20 cellular contexts compared by ENCODE assay signal in genomic region chr14:98954347-98955000, GRCh38.
A peak's percentile ranks its signal among the peaks of the same experiment; 100 is the strongest.
DNase-seq lines count a peak whose midpoint lies in the region; ATAC-seq and TF ChIP-seq lines count a peak whose summit lies in the region.
"Had no signal": no experiment of that assay in that cellular context is flagged by ENCODE, and none has a peak within 500 bp of the region (broad histone marks: within the 10 kb centered on the region; RNA-seq: fewer than 3 reads in every experiment).

No MANE protein-coding gene starts in this region.

- no peak overlapping the region for H4K91ac ChIP-seq in H9 (ENCODE audit: insufficient read length, low read depth, low read length)

- H2BK5ac ChIP-seq in H9 (ENCODE audit: insufficient read length, low read length), result no peak overlapping the region

- intact Hi-C loops in activated CD8-positive, alpha-beta T cell treated with anti-CD3 and anti-CD28 coated beads for 36 hours (cut with micrococcal nuclease), result no loop called here
- intact Hi-C loops in esophagus muscularis mucosa (cut with DNase I) (no loop called here), spleen (cut with DNase I; ENCODE audit: low total_unique reads) (no loop called here)

- CTCF ChIA-PET in activated CD8-positive, alpha-beta T cell treated with anti-CD3 and anti-CD28 coated beads, Interleukin-2, amount 10 ng/mL, durations not matched to agents 7 days and 5 days (lab: Charles Lee), result interaction anchor here (1.4 kb wide), 1 partner anchor 11 kb away, joined by 3 read pairs; no protein-coding TSS in a partner anchor
- CTCF ChIA-PET in activated CD8-positive, alpha-beta T cell treated with anti-CD3 and anti-CD28 coated beads for 36 hours (lab: Charles Lee), result interaction anchor here (1.1 kb wide), 1 partner anchor 12 kb away, joined by 3 read pairs; no protein-coding TSS in a partner anchor

- no peak overlapping the region for H3K4me2 ChIP-seq in H9 (ENCODE audit: insufficient read depth, insufficient read length, low read length)
- H3K4me2 ChIP-seq: GM23338, PC-9 had no signal

- no peak overlapping the region for H4K5ac ChIP-seq in H9 (ENCODE audit: insufficient read length, low read depth, low read length)

- TF ChIP-seq POLR2A in esophagus muscularis mucosa (IDR thresholded peaks at IDR 0.05; ENCODE audit: low read depth), result no peak
- TF ChIP-seq POLR2A in spleen (IDR thresholded peaks at IDR 0.05), result no peak

- DNase-seq in activated CD8-positive, alpha-beta T cell treated with anti-CD3 and anti-CD28 coated beads, Interleukin-2, amount 10 ng/mL, durations not matched to agents 7 days and 5 days, result peak; percentile 14
- DNase-seq in activated CD8-positive, alpha-beta T cell treated with anti-CD3 and anti-CD28 coated beads for 36 hours, result no peak
- peak; percentile 8 for DNase-seq in H9
- DNase-seq in esophagus muscularis mucosa (ENCODE audit: extremely low spot score), result peak; percentile 60
- DNase-seq in spleen, result peak; percentile 54
- DNase-seq in hippocampal formation (lab: John Stamatoyannopoulos, UW), result no peak
- DNase-seq in NCI-H1694 treated with DMSO at 0.1 percent for 48 hours (lab: John Stamatoyannopoulos, UW), result no peak
- no peak for DNase-seq in mucosa of gallbladder (ENCODE audit: low spot score)
- DNase-seq: CD4-positive, alpha-beta T cell; GF-D8; Karpas-422; MG63; NCI-H1105 treated with DMSO at 0.1 percent for 48 hours; NCI-H187; NCI-H2227 treated with DMSO at 0.1 percent for 48 hours; NCI-H524; PC-9 had no signal

- H3K4me3 ChIP-seq in esophagus muscularis mucosa (no peak overlapping the region), spleen (no peak overlapping the region)
- H3K4me3 ChIP-seq: GM23338, MG63, PC-9, SJSA1 had no signal

- no peaks in the 10 kb centered on the region for H3K4me1 ChIP-seq in H9 (ENCODE audit: insufficient read depth, low read length)
- H3K4me1 ChIP-seq in esophagus muscularis mucosa, result peaks cover 0 to 7% (median 0%) of the 10 kb centered on the region in 4 donors
- H3K4me1 ChIP-seq in spleen, result peaks cover 0 to 4% (median 0%) of the 10 kb centered on the region in 6 donors

- no peak overlapping the region for H3K56ac ChIP-seq in H9 (ENCODE audit: insufficient read length, low read depth, low read length)

- no peak overlapping the region for H3K4me3 Mint-ChIP-seq in activated CD8-positive, alpha-beta T cell treated with anti-CD3 and anti-CD28 coated beads, Interleukin-2, amount 10 ng/mL, durations not matched to agents 7 days and 5 days
- no peak overlapping the region for H3K4me3 Mint-ChIP-seq in activated CD8-positive, alpha-beta T cell treated with anti-CD3 and anti-CD28 coated beads for 36 hours
- H3K4me3 Mint-ChIP-seq in H9, result no peak overlapping the region
- H3K4me3 Mint-ChIP-seq: CD4-positive, alpha-beta T cell; GM23338; IgD-negative memory B cell had no signal

- no peak for ATAC-seq in activated CD8-positive, alpha-beta T cell treated with anti-CD3 and anti-CD28 coated beads, Interleukin-2, amount 10 ng/mL, durations not matched to agents 7 days and 5 days
- no peak for ATAC-seq in activated CD8-positive, alpha-beta T cell treated with anti-CD3 and anti-CD28 coated beads for 36 hours
- ATAC-seq: GM23338 had no signal

- H2AK5ac ChIP-seq in H9 (ENCODE audit: insufficient read length, low read length), result no peak overlapping the region

- H2BK20ac ChIP-seq in H9 (ENCODE audit: low read depth, low read length, poor library complexity, severe bottlenecking), result no peak overlapping the region

- no peak overlapping the region for H3K14ac ChIP-seq in H9 (ENCODE audit: insufficient read depth, low read length)

- H3K23ac ChIP-seq in H9 (ENCODE audit: insufficient read length, low read depth, low read length), result no peak overlapping the region

- H3K36me3 ChIP-seq in esophagus muscularis mucosa (no peaks in the 10 kb centered on the region), spleen (no peaks in the 10 kb centered on the region)
- H3K36me3 ChIP-seq: MG63, SJSA1 had no signal

- no peak overlapping the region for H2AFZ ChIP-seq in H9 (ENCODE audit: low read length)
- H2AFZ ChIP-seq: PC-9 had no signal

- H3K9me3 ChIP-seq in H9 (ENCODE audit: control insufficient read depth, low read depth, low read length) (no peaks in the 10 kb centered on the region), esophagus muscularis mucosa (no peaks in the 10 kb centered on the region), spleen (no peaks in the 10 kb centered on the region)
- H3K9me3 ChIP-seq: MG63, SJSA1 had no signal

- no CpG with 5 or more reads among the region's 10 CpGs for WGBS in H9 (ENCODE audit: extremely low coverage, insufficient read length, low lambda C conversion rate)
- 85% methylated on average over 10 of the region's 10 CpGs for WGBS in esophagus muscularis mucosa
- 90 to 95% (median 92%) methylated on average over 10 of the region's 10 CpGs for WGBS in spleen, 5 donors

- H3K9me3 Mint-ChIP-seq in activated CD8-positive, alpha-beta T cell treated with anti-CD3 and anti-CD28 coated beads, Interleukin-2, amount 10 ng/mL, durations not matched to agents 7 days and 5 days (ENCODE audit: insufficient read depth), result no peaks in the 10 kb centered on the region
- H3K9me3 Mint-ChIP-seq in activated CD8-positive, alpha-beta T cell treated with anti-CD3 and anti-CD28 coated beads for 36 hours, result no peaks in the 10 kb centered on the region
- no peaks in the 10 kb centered on the region for H3K9me3 Mint-ChIP-seq in H9
- H3K9me3 Mint-ChIP-seq: CD4-positive, alpha-beta T cell; GM23338 had no signal

- no peaks in the 10 kb centered on the region for H3K79me1 ChIP-seq in H9 (ENCODE audit: insufficient read depth, low read depth, low read length, poor library complexity, severe bottlenecking)

- TF ChIP-seq EP300 in esophagus muscularis mucosa (IDR thresholded peaks at IDR 0.05), result no peak

- no peaks in the 10 kb centered on the region for H3K27me3 Mint-ChIP-seq in activated CD8-positive, alpha-beta T cell treated with anti-CD3 and anti-CD28 coated beads, Interleukin-2, amount 10 ng/mL, durations not matched to agents 7 days and 5 days (ENCODE audit: low read depth)
- no peaks in the 10 kb centered on the region for H3K27me3 Mint-ChIP-seq in activated CD8-positive, alpha-beta T cell treated with anti-CD3 and anti-CD28 coated beads for 36 hours
- no peaks in the 10 kb centered on the region for H3K27me3 Mint-ChIP-seq in H9 (ENCODE audit: low read depth)
- H3K27me3 Mint-ChIP-seq: CD4-positive, alpha-beta T cell; IgD-negative memory B cell had no signal

- H4K8ac ChIP-seq in H9 (replicated peaks; ENCODE audit: insufficient read length, low read depth, low read length), result no peak overlapping the region

- no peak overlapping the region for H3K4ac ChIP-seq in H9 (ENCODE audit: low read depth, low read length)

- H4K20me1 ChIP-seq in H9 (ENCODE audit: control insufficient read depth, insufficient read depth, insufficient read length), result no peaks in the 10 kb centered on the region

- H3K27me3 ChIP-seq in H9 (ENCODE audit: insufficient read depth, low read length) (no peaks in the 10 kb centered on the region; the same call in 1 of the 2 replicates), esophagus muscularis mucosa (peaks cover 0 to 11% (median 0%) of the 10 kb centered on the region in 4 donors), spleen (replicated peaks in 1 of 7) (no peaks in the 10 kb centered on the region)
- H3K27me3 ChIP-seq: MG63, SJSA1 had no signal

- TF ChIP-seq CTCF in activated CD8-positive, alpha-beta T cell treated with anti-CD3 and anti-CD28 coated beads for 36 hours (IDR thresholded peaks at IDR 0.05), result no peak
- TF ChIP-seq CTCF in H9 (conservative IDR thresholded peaks at IDR 0.05) (no peak), esophagus muscularis mucosa (IDR thresholded peaks at IDR 0.05) (no peak), spleen (IDR thresholded peaks at IDR 0.05 in 8 of 11, conservative IDR thresholded peaks at IDR 0.05 in 3 of 11) (no peak)

- H3K9ac ChIP-seq in H9 (ENCODE audit: extremely low read depth, insufficient read length, low read length), result no peak overlapping the region

- POLR2A ChIA-PET in activated CD8-positive, alpha-beta T cell treated with anti-CD3 and anti-CD28 coated beads, Interleukin-2, amount 10 ng/mL, durations not matched to agents 7 days and 5 days (lab: Charles Lee), result no interaction called here
- POLR2A ChIA-PET in activated CD8-positive, alpha-beta T cell treated with anti-CD3 and anti-CD28 coated beads for 36 hours (lab: Charles Lee), result interaction anchor here (1.6 kb wide), 1 partner anchor 13 kb away, joined by 3 read pairs; no protein-coding TSS in a partner anchor

- no peaks in the 10 kb centered on the region for H3K79me2 ChIP-seq in H9 (ENCODE audit: insufficient read depth, low read length)

- H2BK15ac ChIP-seq in H9 (ENCODE audit: low read depth, low read length), result no peak overlapping the region

- H3K23me2 ChIP-seq in H9 (ENCODE audit: insufficient read length, low read depth, low read length, poor library complexity, severe bottlenecking), result no peaks in the 10 kb centered on the region

- no peak overlapping the region for H2BK12ac ChIP-seq in H9 (ENCODE audit: insufficient read length, low read depth, low read length)

- H3K18ac ChIP-seq in H9 (ENCODE audit: insufficient read length, low read depth, low read length), result no peak overlapping the region

- H3K27ac ChIP-seq in H9 (ENCODE audit: insufficient read length, low read depth, low read length) (no peak overlapping the region), esophagus muscularis mucosa (replicated peaks in 1 of 4) (peak overlapping the region in 1 of 4 donors; percentile 3), spleen (no peak overlapping the region)
- H3K27ac ChIP-seq: PC-9, SJSA1 had no signal

- H3T11ph ChIP-seq in H9 (ENCODE audit: low read length), result no peak overlapping the region

- no peaks in the 10 kb centered on the region for H3K36me3 Mint-ChIP-seq in activated CD8-positive, alpha-beta T cell treated with anti-CD3 and anti-CD28 coated beads, Interleukin-2, amount 10 ng/mL, durations not matched to agents 7 days and 5 days (ENCODE audit: low read depth)
- no peaks in the 10 kb centered on the region for H3K36me3 Mint-ChIP-seq in activated CD8-positive, alpha-beta T cell treated with anti-CD3 and anti-CD28 coated beads for 36 hours (ENCODE audit: low read depth)
- H3K36me3 Mint-ChIP-seq in H9 (ENCODE audit: insufficient read depth in 1 of 3, low read depth in 3 of 3), result no peaks in the 10 kb centered on the region
- H3K36me3 Mint-ChIP-seq: IgD-negative memory B cell had no signal

- H2BK120ac ChIP-seq in H9 (ENCODE audit: low read depth, low read length, poor library complexity, severe bottlenecking), result no peak overlapping the region

- no peaks in the 10 kb centered on the region for H3K4me1 Mint-ChIP-seq in activated CD8-positive, alpha-beta T cell treated with anti-CD3 and anti-CD28 coated beads, Interleukin-2, amount 10 ng/mL, durations not matched to agents 7 days and 5 days (ENCODE audit: low read depth)
- H3K4me1 Mint-ChIP-seq in activated CD8-positive, alpha-beta T cell treated with anti-CD3 and anti-CD28 coated beads for 36 hours (ENCODE audit: low read depth), result peaks cover 6% of the 10 kb centered on the region
- H3K4me1 Mint-ChIP-seq in H9, result peaks cover 2% of the 10 kb centered on the region in 2 experiments
- H3K4me1 Mint-ChIP-seq: GM23338 had no signal

- no peak overlapping the region for H3K27ac Mint-ChIP-seq in activated CD8-positive, alpha-beta T cell treated with anti-CD3 and anti-CD28 coated beads, Interleukin-2, amount 10 ng/mL, durations not matched to agents 7 days and 5 days
- H3K27ac Mint-ChIP-seq in activated CD8-positive, alpha-beta T cell treated with anti-CD3 and anti-CD28 coated beads for 36 hours, result no peak overlapping the region
- no peak overlapping the region for H3K27ac Mint-ChIP-seq in H9
- H3K27ac Mint-ChIP-seq: CD4-positive, alpha-beta T cell; GM23338; IgD-negative memory B cell had no signal

Comparison
In these comparisons a context has a peak if more than half of its experiments do, and no peak if none do; other contexts are left out.
1. DNase-seq: peak in activated CD8-positive, alpha-beta T cell treated with anti-CD3 and anti-CD28 coated beads, Interleukin-2, amount 10 ng/mL, durations not matched to agents 7 days and 5 days (single experiment), H9 (single experiment), esophagus muscularis mucosa (single experiment) and spleen (single experiment); none in activated CD8-positive, alpha-beta T cell treated with anti-CD3 and anti-CD28 coated beads for 36 hours (single experiment), hippocampal formation (0 of 2), NCI-H1694 treated with DMSO at 0.1 percent for 48 hours (single experiment) and mucosa of gallbladder (single experiment).